1 cellular context compared by ENCODE assay signal in the genomic region with DNA sequence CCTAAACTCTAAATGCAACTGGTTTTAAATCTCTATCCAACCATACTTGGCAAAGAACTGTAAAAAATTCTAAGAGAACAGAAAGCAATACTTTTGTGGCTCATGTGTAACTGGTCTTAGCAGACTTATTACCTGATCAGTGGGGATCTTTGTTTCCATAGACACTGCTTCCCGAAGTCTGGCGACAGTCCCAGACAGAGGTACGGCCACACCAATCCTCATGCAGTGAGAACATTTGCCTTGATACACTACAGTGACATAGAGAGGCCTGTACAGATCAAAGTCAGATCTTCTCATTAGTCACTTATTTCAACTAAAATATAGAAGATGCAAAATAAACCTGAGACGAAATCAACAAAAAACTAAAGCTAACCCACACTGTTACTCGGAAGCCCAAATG.
TF ChIP-seq lines count a peak whose summit lies in the region.

No MANE protein-coding gene starts in this region.

TF ChIP-seq in HepG2, 621 proteins besides CTCF, POLR2A, EP300 and RAD21:
- TF ChIP-seq MTF1 (CRISPR knock-in tag; IDR thresholded peaks at IDR 0.05) (0 out of 2 replicates have a peak, but pooled peaks have one; percentile 12), MIXL1 (CRISPR knock-in tag; IDR thresholded peaks at IDR 0.05) (0 out of 2 replicates have a peak, but pooled peaks have one; percentile 23), SP140L (CRISPR knock-in tag; IDR thresholded peaks at IDR 0.05; ENCODE audit: borderline replicate concordance) (0 out of 2 replicates have a peak, but pooled peaks have one; percentile 29), DMAP1 (CRISPR knock-in tag; IDR thresholded peaks at IDR 0.05) (peak; percentile 13; the same call in 1 of the 2 replicates), CENPX (CRISPR knock-in tag; IDR thresholded peaks at IDR 0.05) (no peak), NFYC (CRISPR knock-in tag; IDR thresholded peaks at IDR 0.05) (0 out of 2 replicates have a peak, but pooled peaks have one; percentile 9), ZNF296 (CRISPR knock-in tag; conservative IDR thresholded peaks at IDR 0.05) (no peak), MXI1 (IDR thresholded peaks at IDR 0.05; ENCODE audit: borderline replicate concordance, low read depth, low read length) (no peak), PRPF4 (IDR thresholded peaks at IDR 0.05; ENCODE audit: low read depth, low read length, poor library complexity, severe bottlenecking) (peak; percentile 53), SMAD9 (CRISPR knock-in tag; IDR thresholded peaks at IDR 0.05) (no peak)
- TF ChIP-seq, protein P1, sequence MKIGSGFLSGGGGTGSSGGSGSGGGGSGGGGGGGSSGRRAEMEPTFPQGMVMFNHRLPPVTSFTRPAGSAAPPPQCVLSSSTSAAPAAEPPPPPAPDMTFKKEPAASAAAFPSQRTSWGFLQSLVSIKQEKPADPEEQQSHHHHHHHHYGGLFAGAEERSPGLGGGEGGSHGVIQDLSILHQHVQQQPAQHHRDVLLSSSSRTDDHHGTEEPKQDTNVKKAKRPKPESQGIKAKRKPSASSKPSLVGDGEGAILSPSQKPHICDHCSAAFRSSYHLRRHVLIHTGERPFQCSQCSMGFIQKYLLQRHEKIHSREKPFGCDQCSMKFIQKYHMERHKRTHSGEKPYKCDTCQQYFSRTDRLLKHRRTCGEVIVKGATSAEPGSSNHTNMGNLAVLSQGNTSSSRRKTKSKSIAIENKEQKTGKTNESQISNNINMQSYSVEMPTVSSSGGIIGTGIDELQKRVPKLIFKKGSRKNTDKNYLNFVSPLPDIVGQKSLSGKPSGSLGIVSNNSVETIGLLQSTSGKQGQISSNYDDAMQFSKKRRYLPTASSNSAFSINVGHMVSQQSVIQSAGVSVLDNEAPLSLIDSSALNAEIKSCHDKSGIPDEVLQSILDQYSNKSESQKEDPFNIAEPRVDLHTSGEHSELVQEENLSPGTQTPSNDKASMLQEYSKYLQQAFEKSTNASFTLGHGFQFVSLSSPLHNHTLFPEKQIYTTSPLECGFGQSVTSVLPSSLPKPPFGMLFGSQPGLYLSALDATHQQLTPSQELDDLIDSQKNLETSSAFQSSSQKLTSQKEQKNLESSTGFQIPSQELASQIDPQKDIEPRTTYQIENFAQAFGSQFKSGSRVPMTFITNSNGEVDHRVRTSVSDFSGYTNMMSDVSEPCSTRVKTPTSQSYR (CRISPR knock-in tag; IDR thresholded peaks at IDR 0.05; ENCODE audit: borderline replicate concordance) = 0 out of 2 replicates have a peak, but pooled peaks have one; percentile 13
- TF ChIP-seq, protein P2, sequence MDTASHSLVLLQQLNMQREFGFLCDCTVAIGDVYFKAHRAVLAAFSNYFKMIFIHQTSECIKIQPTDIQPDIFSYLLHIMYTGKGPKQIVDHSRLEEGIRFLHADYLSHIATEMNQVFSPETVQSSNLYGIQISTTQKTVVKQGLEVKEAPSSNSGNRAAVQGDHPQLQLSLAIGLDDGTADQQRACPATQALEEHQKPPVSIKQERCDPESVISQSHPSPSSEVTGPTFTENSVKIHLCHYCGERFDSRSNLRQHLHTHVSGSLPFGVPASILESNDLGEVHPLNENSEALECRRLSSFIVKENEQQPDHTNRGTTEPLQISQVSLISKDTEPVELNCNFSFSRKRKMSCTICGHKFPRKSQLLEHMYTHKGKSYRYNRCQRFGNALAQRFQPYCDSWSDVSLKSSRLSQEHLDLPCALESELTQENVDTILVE (CRISPR knock-in tag; IDR thresholded peaks at IDR 0.05) = 0 out of 2 replicates have a peak, but pooled peaks have one; percentile 42
